16 cellular contexts compared by ENCODE assay signal in genomic region chr21:33427051-33427450, GRCh38. TPM values are rescaled to one million over a fixed set of nuclear protein-coding genes. Genes with fewer than 3 reads are reported as not detected.
DNase-seq lines count a peak whose midpoint lies in the region; ATAC-seq and TF ChIP-seq lines count a peak whose summit lies in the region.
"Had no signal": no experiment of that assay in that cellular context is flagged by ENCODE, and none has a peak within 500 bp of the region (broad histone marks: within the 10 kb centered on the region; RNA-seq: fewer than 3 reads in every experiment).

No MANE protein-coding gene starts in this region.

- H4K20me1 ChIP-seq in mammary epithelial cell (ENCODE audit: insufficient read depth, low read length) = no peaks in the 10 kb centered on the region

- in situ Hi-C loops in mammary epithelial cell (cut with MboI; ENCODE audit: low sequenced_read_pairs in 2 of 2) = no loop called here

- no peak overlapping the region for H2AFZ ChIP-seq in mammary epithelial cell (ENCODE audit: low read depth, low read length)
- H2AFZ ChIP-seq: GM23248 had no signal

- no peak for TF ChIP-seq EP300 in sigmoid colon (IDR thresholded peaks at IDR 0.05)

- TF ChIP-seq CTCF in MCF 10A (IDR thresholded peaks at IDR 0.05; ENCODE audit: unreplicated experiment) = no peak
- no peak for TF ChIP-seq CTCF in mammary epithelial cell (conservative IDR thresholded peaks at IDR 0.05 in 1 of 2, IDR thresholded peaks at IDR 0.05 in 1 of 2; ENCODE audit: extremely low read depth in 1 of 2, insufficient read depth in 1 of 2, low read depth in 1 of 2, low read length in 2 of 2)
- TF ChIP-seq CTCF in RWPE2 (IDR thresholded peaks at IDR 0.05; ENCODE audit: poor library complexity, severe bottlenecking) = no peak
- TF ChIP-seq CTCF in sigmoid colon (IDR thresholded peaks at IDR 0.05) = no peak

- intact Hi-C loops in MCF 10A (cut with micrococcal nuclease) (loop anchor here (5.0 kb wide), 1 partner anchor 225 kb away; no protein-coding TSS in a partner anchor), mammary epithelial cell (cut with micrococcal nuclease) (no loop called here), sigmoid colon (cut with DNase I) (no loop called here)

- H3K36me3 ChIP-seq in mammary epithelial cell (ENCODE audit: insufficient read depth, low read length) (peaks cover 39% of the 10 kb centered on the region), RWPE2 (ENCODE audit: low read depth) (peaks cover 84% of the 10 kb centered on the region), sigmoid colon (peaks cover 4 to 97% (median 36%) of the 10 kb centered on the region in 4 donors)

- dilution Hi-C loops in mammary epithelial cell (cut with HindIII; ENCODE audit: low sequenced_read_pairs) = no loop called here

- no peaks in the 10 kb centered on the region for H3K27me3 Mint-ChIP-seq in MCF 10A (ENCODE audit: insufficient read depth, unreplicated experiment)
- no peaks in the 10 kb centered on the region for H3K27me3 Mint-ChIP-seq in naive thymus-derived CD8-positive, alpha-beta T cell

- peaks cover 11% of the 10 kb centered on the region for H3K4me1 Mint-ChIP-seq in MCF 10A (ENCODE audit: insufficient read depth, unreplicated experiment)
- H3K4me1 Mint-ChIP-seq in naive thymus-derived CD8-positive, alpha-beta T cell = peaks cover 0 to 13% (median 5%) of the 10 kb centered on the region in 4 donors

- peaks cover 99% of the 10 kb centered on the region for H3K36me3 Mint-ChIP-seq in MCF 10A (ENCODE audit: insufficient read depth, unreplicated experiment)
- H3K36me3 Mint-ChIP-seq in naive thymus-derived CD8-positive, alpha-beta T cell = peaks cover 0 to 89% (median 7%) of the 10 kb centered on the region in 3 donors

- H3K4me1 ChIP-seq in mammary epithelial cell (ENCODE audit: insufficient read depth, low read length) (peaks cover 18% of the 10 kb centered on the region), RWPE2 (ENCODE audit: insufficient read depth, poor library complexity, severe bottlenecking) (peaks cover 21% of the 10 kb centered on the region), sigmoid colon (peaks cover 0 to 18% (median 15%) of the 10 kb centered on the region in 4 donors)
- H3K4me1 ChIP-seq: Peyer's patch had no signal

- H3K9ac ChIP-seq in mammary epithelial cell (ENCODE audit: insufficient read depth, low read length) = no peak overlapping the region
- H3K9ac ChIP-seq: GM23248 had no signal

- peaks cover 33% of the 10 kb centered on the region for H3K79me2 ChIP-seq in mammary epithelial cell (ENCODE audit: insufficient read depth, low read length)

- H3K27ac ChIP-seq in mammary epithelial cell (ENCODE audit: insufficient read depth, low read depth, low read length) (no peak overlapping the region), RWPE2 (ENCODE audit: poor library complexity, severe bottlenecking) (peak overlapping the region; percentile 95), sigmoid colon (no peak overlapping the region)
- H3K27ac ChIP-seq: A549, GM23248, Peyer's patch had no signal

- H3K27me3 ChIP-seq in mammary epithelial cell (ENCODE audit: insufficient read depth, low read length) (no peaks in the 10 kb centered on the region), RWPE2 (ENCODE audit: insufficient read depth, poor library complexity, severe bottlenecking) (no peaks in the 10 kb centered on the region), sigmoid colon (no peaks in the 10 kb centered on the region)
- H3K27me3 ChIP-seq: Peyer's patch had no signal

- BruUV-seq in MCF 10A (replicated peaks; lab: Mats Ljungman, UMichigan) (TSS peak; percentile 11), mammary epithelial cell (replicated peaks; lab: Mats Ljungman, UMichigan) (no TSS peak)

- no peak for ATAC-seq in RWPE2 (ENCODE audit: low read depth)
- no peak for ATAC-seq in naive thymus-derived CD8-positive, alpha-beta T cell
- ATAC-seq: A549 had no signal

- no peak for DNase-seq in MCF 10A (ENCODE audit: unreplicated experiment)
- no peak for DNase-seq in mammary epithelial cell
- no peak for DNase-seq in RWPE2 (ENCODE audit: low spot score)
- DNase-seq in naive thymus-derived CD8-positive, alpha-beta T cell = no peak
- no peak for DNase-seq in AG08396 (ENCODE audit: low spot score)
- no peak for DNase-seq in anterior cingulate cortex (lab: John Stamatoyannopoulos, UW)
- DNase-seq in sigmoid colon = no peak
- DNase-seq: Calu3, DMS79 treated with DMSO at 0.1 percent for 48 hours, NCI-H146, NCI-H2081 treated with DMSO at 0.1 percent for 48 hours, NCI-H345, NCI-H774, Peyer's patch had no signal

- H3K27ac Mint-ChIP-seq in MCF 10A (ENCODE audit: low read depth, unreplicated experiment) = no peak overlapping the region
- H3K27ac Mint-ChIP-seq in naive thymus-derived CD8-positive, alpha-beta T cell = peak overlapping the region; percentile 0 to 79 (median 42)

- no peak overlapping the region for H3K4me3 Mint-ChIP-seq in MCF 10A (ENCODE audit: unreplicated experiment)
- H3K4me3 Mint-ChIP-seq in naive thymus-derived CD8-positive, alpha-beta T cell = no peak overlapping the region

- no peaks in the 10 kb centered on the region for H3K9me3 ChIP-seq in mammary epithelial cell (replicated peaks; ENCODE audit: insufficient read depth, low read length)
- H3K9me3 ChIP-seq in RWPE2 (ENCODE audit: severe bottlenecking) = no peaks in the 10 kb centered on the region
- no peaks in the 10 kb centered on the region for H3K9me3 ChIP-seq in sigmoid colon
- H3K9me3 ChIP-seq: A549, Peyer's patch had no signal

- TF ChIP-seq POLR2A in sigmoid colon (IDR thresholded peaks at IDR 0.05) = no peak

- no peak overlapping the region for H3K4me2 ChIP-seq in mammary epithelial cell (ENCODE audit: insufficient read depth, low read depth, low read length)
- H3K4me2 ChIP-seq: A549 had no signal

- POLR2A ChIA-PET in MCF 10A (lab: Yijun Ruan, JAX) = interaction anchor here (0.6 to 12.1 kb wide), 4 partner anchors 7 to 107 kb away, joined by 3 to 236 read pairs (median 14); partner anchors contain the start of gene IFNGR2
- POLR2A ChIA-PET in naive thymus-derived CD8-positive, alpha-beta T cell (lab: Charles Lee) = interaction anchor here (0.5 to 1.4 kb wide), 3 partner anchors 43 to 132 kb away, joined by 4 to 5 read pairs (median 4); no protein-coding TSS in a partner anchor

- no peaks in the 10 kb centered on the region for H3K9me3 Mint-ChIP-seq in MCF 10A (ENCODE audit: unreplicated experiment)
- H3K9me3 Mint-ChIP-seq in naive thymus-derived CD8-positive, alpha-beta T cell = no peaks in the 10 kb centered on the region

- H3K4me3 ChIP-seq in mammary epithelial cell (replicated peaks in 1 of 3; ENCODE audit: insufficient read depth in 1 of 3, low read depth in 2 of 3, low read length in 3 of 3) (no peak overlapping the region), RWPE2 (ENCODE audit: severe bottlenecking) (no peak overlapping the region), sigmoid colon (no peak overlapping the region)
- H3K4me3 ChIP-seq: A549, GM23248, Peyer's patch had no signal

- WGBS in mammary epithelial cell (ENCODE audit: low coverage, missing lambda C conversion rate) = 93% methylated on average over 7 of the region's 7 CpGs
- 89 to 90% methylated on average over 7 of the region's 7 CpGs for WGBS in sigmoid colon, 2 donors

- CTCF ChIA-PET in MCF 10A (lab: Yijun Ruan, JAX) (interaction anchor here (0.6 to 2.7 kb wide), 6 partner anchors 11 to 270 kb away, joined by 3 to 15 read pairs (median 4); no protein-coding TSS in a partner anchor), mammary epithelial cell (lab: Charles Lee; ENCODE audit: low non-redundant PET) (no interaction called here)

RNA-seq across cellular contexts. Expression of gene IFNGR2, which starts 23.8 kb away (rescaled TPM):
- 77.0 and 87.7 TPM in 2 replicates for total RNA-seq in MCF 10A (2022)
- total RNA-seq in mammary epithelial cell = 100 to 1,000 TPM in 1 of 2 donors, 10 to 100 TPM in 1; 63.3 to 104 TPM
- polyA plus RNA-seq in mammary epithelial cell = 93.1 TPM
- 92.8 TPM for polyA minus RNA-seq in mammary epithelial cell
- total RNA-seq in naive thymus-derived CD8-positive, alpha-beta T cell = 10 to 100 TPM; 24.4 to 27.8 TPM
- polyA plus RNA-seq in naive thymus-derived CD8-positive, alpha-beta T cell = 10 to 100 TPM; 11.3 to 30.9 (median 23.0) TPM
- total RNA-seq in sigmoid colon = 10 to 100 TPM; 34.9 to 65.8 (median 38.5) TPM
- polyA plus RNA-seq in sigmoid colon = 100 to 1,000 TPM in 2 of 3 donors, 10 to 100 TPM in 1; 72.1 to 178 (median 135) TPM

RNA-seq across cellular contexts. Expression of gene TMEM50B, which starts 52.7 kb away (rescaled TPM):
- total RNA-seq in MCF 10A (2022) (20.7 and 27.8 TPM in 2 replicates), mammary epithelial cell (10 to 100 TPM; 21.5 to 21.7 TPM), sigmoid colon (100 to 1,000 TPM in 2 of 4 donors, 10 to 100 TPM in 2; 63.3 to 106 (median 85.1) TPM)
- polyA plus RNA-seq in mammary epithelial cell (14.6 TPM), sigmoid colon (10 to 100 TPM in 1 of 3 donors, 1 to 10 TPM in 2; 9.0 to 41.8 (median 9.6) TPM)
- polyA minus RNA-seq in mammary epithelial cell = 5.4 TPM
- 100 to 1,000 TPM; 149 to 160 TPM for total RNA-seq in naive thymus-derived CD8-positive, alpha-beta T cell
- 10 to 100 TPM; 42.3 to 47.9 (median 45.4) TPM for polyA plus RNA-seq in naive thymus-derived CD8-positive, alpha-beta T cell
